In the genomic region with DNA sequence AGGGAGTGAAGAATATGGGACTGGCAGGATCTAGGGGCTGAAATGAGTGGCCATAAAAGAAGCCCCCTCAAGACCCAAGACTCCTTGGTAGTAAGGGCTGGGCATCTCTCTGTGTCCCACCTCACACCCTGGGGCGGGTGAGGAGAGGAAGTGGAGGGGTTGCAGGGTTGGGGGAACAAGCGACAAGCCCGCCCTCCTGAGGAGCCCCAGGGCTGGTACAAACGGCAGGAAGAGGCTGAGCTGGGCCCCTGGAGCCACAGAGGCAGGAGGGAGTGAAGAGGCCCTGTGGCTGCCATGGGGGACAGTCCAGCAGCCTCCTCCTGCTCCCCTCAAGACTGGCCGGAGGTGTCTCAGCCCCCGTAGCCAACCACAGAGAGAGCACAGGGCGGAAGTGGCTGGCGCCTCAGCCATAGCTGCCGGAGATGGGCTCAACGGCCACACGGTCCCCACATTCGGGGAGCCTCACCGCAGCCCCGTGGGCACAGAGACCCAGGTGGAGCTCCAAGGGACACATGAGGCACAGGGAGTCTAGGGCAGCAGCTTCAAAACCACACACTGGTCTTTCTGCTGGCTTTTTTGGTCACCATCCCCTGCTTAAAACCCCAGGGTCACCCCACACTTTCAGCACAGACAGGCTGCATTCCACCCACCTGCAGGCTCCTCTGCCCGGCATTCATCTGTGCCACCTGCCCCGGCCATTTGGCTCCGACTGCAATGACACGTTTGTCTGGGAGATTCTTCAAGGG, we compare ENCODE assay signal across 8 cellular contexts. TPM values are rescaled to one million over a fixed set of nuclear protein-coding genes. Genes with fewer than 3 reads are reported as not detected.
DNase-seq lines count a peak whose midpoint lies in the region; ATAC-seq and TF ChIP-seq lines count a peak whose summit lies in the region.

No MANE protein-coding gene starts in this region.

- TF ChIP-seq POLR2A in lower leg skin (IDR thresholded peaks at IDR 0.05), result no peak
- TF ChIP-seq POLR2A in adrenal gland (IDR thresholded peaks at IDR 0.05), result no peak

- peak overlapping the region; percentile 85 for H3K27ac Mint-ChIP-seq in endodermal cell

- TF ChIP-seq CTCF in Panc1 (IDR thresholded peaks at IDR 0.05) (no peak), endodermal cell (conservative IDR thresholded peaks at IDR 0.05) (peak; percentile 26), lower leg skin (IDR thresholded peaks at IDR 0.05) (no peak), adrenal gland (IDR thresholded peaks at IDR 0.05) (no peak)

- H3K36me3 ChIP-seq in Panc1 (ENCODE audit: control insufficient read depth, insufficient read depth, low read length) (no peaks in the 10 kb centered on the region), endodermal cell (ENCODE audit: control insufficient read depth, insufficient read depth, low read length) (no peaks in the 10 kb centered on the region), adrenal gland (replicated peaks in 1 of 2) (no peaks in the 10 kb centered on the region)

- H3K27me3 ChIP-seq in Panc1 (ENCODE audit: control insufficient read depth, insufficient read depth, low read length) (no peaks in the 10 kb centered on the region), endodermal cell (ENCODE audit: control insufficient read depth, insufficient read depth, low read length, poor library complexity, severe bottlenecking) (no peaks in the 10 kb centered on the region), adrenal gland (no peaks in the 10 kb centered on the region)

- no peaks in the 10 kb centered on the region for H3K4me1 ChIP-seq in Panc1 (ENCODE audit: control insufficient read depth, insufficient read depth, low read length)
- H3K4me1 ChIP-seq in endodermal cell (ENCODE audit: control insufficient read depth, insufficient read depth, low read length), result peaks cover 4% of the 10 kb centered on the region
- H3K4me1 ChIP-seq in adrenal gland (replicated peaks in 1 of 2), result peaks cover 6 to 10% of the 10 kb centered on the region in 2 donors

- BruUV-seq in Panc1 (replicated peaks; lab: Mats Ljungman, UMichigan), result no TSS peak

- no peak overlapping the region for H3K9ac ChIP-seq in endodermal cell (ENCODE audit: extremely low read depth, low read length, poor library complexity, severe bottlenecking)

- H3K9me3 Mint-ChIP-seq in endodermal cell, result no peaks in the 10 kb centered on the region

- H3K4me3 ChIP-seq in Panc1 (ENCODE audit: low read depth in 2 of 2, low read length in 2 of 2), result no peak overlapping the region
- no peak overlapping the region for H3K4me3 ChIP-seq in endodermal cell (ENCODE audit: low read length)
- H3K4me3 ChIP-seq in lower leg skin (ENCODE audit: low read depth, poor library complexity, severe bottlenecking), result no peak overlapping the region
- H3K4me3 ChIP-seq in adrenal gland, result no peak overlapping the region

- POLR2A ChIA-PET in Panc1 (lab: Charles Lee), result interaction anchor here (0.5 kb wide), 1 partner anchor 23 kb away, joined by 13 read pairs; no protein-coding TSS in a partner anchor

- H3K27me3 Mint-ChIP-seq in endodermal cell (ENCODE audit: insufficient read depth), result no peaks in the 10 kb centered on the region

- H3K4me3 Mint-ChIP-seq in endodermal cell, result no peak overlapping the region

- H3K4me1 Mint-ChIP-seq in endodermal cell, result peaks cover 14% of the 10 kb centered on the region

- H3K9me3 ChIP-seq in Panc1 (ENCODE audit: control insufficient read depth, insufficient read depth, low read depth, low read length) (no peaks in the 10 kb centered on the region), endodermal cell (ENCODE audit: control insufficient read depth, low read length) (no peaks in the 10 kb centered on the region), adrenal gland (replicated peaks in 1 of 3) (no peaks in the 10 kb centered on the region)

- DNase-seq in Panc1 (ENCODE audit: low read depth, low spot score) (no peak), endodermal cell (peak; percentile 73), lower leg skin (ENCODE audit: low spot score in 2 of 2) (no peak), adrenal gland (no peak), T1000 (lab: John Stamatoyannopoulos, UW) (no peak)

- ATAC-seq in GM18858 (IDR thresholded peaks at IDR 0.05; ENCODE audit: unreplicated experiment) (peak; percentile 44), HG02588 (IDR thresholded peaks at IDR 0.05; ENCODE audit: unreplicated experiment) (peak; percentile 52), Panc1 (0 out of 2 replicates have a peak, but pooled peaks have one; percentile 13), HG03159 (IDR thresholded peaks at IDR 0.05; ENCODE audit: unreplicated experiment) (no peak)

- CTCF ChIA-PET in Panc1 (lab: Charles Lee), result interaction anchor here (0.6 to 3.2 kb wide), 7 partner anchors 19 to 732 kb away, joined by 3 to 37 read pairs (median 3); no protein-coding TSS in a partner anchor

- intact Hi-C loops in Panc1 (cut with micrococcal nuclease; ENCODE audit: unreplicated experiment), result no loop called here
- intact Hi-C loops in lower leg skin (cut with DNase I; ENCODE audit: low total_unique reads), result no loop called here
- intact Hi-C loops in adrenal gland (cut with DNase I), result loop anchor here in 1 of 2 donors (10.0 kb wide), 1 partner anchor 222 kb away; no protein-coding TSS in a partner anchor

- no peaks in the 10 kb centered on the region for H3K36me3 Mint-ChIP-seq in endodermal cell (ENCODE audit: low read depth)

- H3K27ac ChIP-seq in Panc1 (ENCODE audit: low read length) (no peak overlapping the region), endodermal cell (ENCODE audit: low read depth, low read length) (no peak overlapping the region), adrenal gland (no peak overlapping the region)

- 86 to 88% methylated on average over 12 to 18 of the region's 18 CpGs for WGBS in endodermal cell (ENCODE audit: insufficient coverage in 1 of 2, insufficient read length in 1 of 2), 2 experiments
- WGBS in lower leg skin, 2 donors, result 74 to 76% methylated on average over 11 to 12 of the region's 18 CpGs
- WGBS in adrenal gland, 4 donors, result 37 to 62% (median 46%) methylated on average over 6 to 18 of the region's 18 CpGs

- in situ Hi-C loops in Panc1 (cut with HindIII; ENCODE audit: low pct_unique_long_range_greater_than_20kb, low sequenced_read_pairs), result no loop called here

RNA-seq across cellular contexts. Expression of a gene that starts 0.6 kb away (rescaled TPM):
- total RNA-seq in Panc1 (2021; ENCODE audit: unreplicated experiment) (not detected), endodermal cell (under 1 TPM; 0.18 to 0.24 TPM), lower leg skin (under 1 TPM in 3 of 4 donors, not detected in 1; 0.13 to 0.20 (median 0.13) TPM), adrenal gland (under 1 TPM in 1 of 8 donors, not detected in 7; 0.09 TPM)
- not detected for polyA plus RNA-seq in Panc1 (2012; ENCODE audit: insufficient read length)
- polyA plus RNA-seq in endodermal cell (2013, experiment 1 of 2), result 0.28 TPM
- 0.41 TPM for polyA plus RNA-seq in endodermal cell (2013, experiment 2 of 2)
- under 1 TPM in 2 of 3 donors, not detected in 1; 0.07 to 0.16 TPM for polyA plus RNA-seq in adrenal gland
